ENCODE assay signal across 8 cellular contexts in genomic region chrX:93673056-93673868, GRCh38. TPM values are rescaled to one million over a fixed set of nuclear protein-coding genes. Genes with fewer than 3 reads are reported as not detected.
DNase-seq lines count a peak whose midpoint lies in the region; ATAC-seq, FAIRE-seq and TF ChIP-seq lines count a peak whose summit lies in the region.

NAP1L3 (minus strand) TSS chrX:93673578; CDS start chrX:93673304, 274 bp downstream.

- TF ChIP-seq CTCF in GM06990 (IDR thresholded peaks at IDR 0.05; ENCODE audit: insufficient read depth, low read length, poor library complexity, severe bottlenecking) (no peak), left ventricle myocardium inferior (IDR thresholded peaks at IDR 0.05; ENCODE audit: borderline replicate concordance) (no peak), pancreas (IDR thresholded peaks at IDR 0.05) (no peak)

- H3K27ac ChIP-seq in left ventricle myocardium inferior (replicated peaks) (peak within 1 kb of the TSS; percentile 66), pancreas (no peak within 1 kb of the TSS), thymus (ENCODE audit: low read depth) (no peak within 1 kb of the TSS)

- intact Hi-C loops in left ventricle myocardium inferior (cut with micrococcal nuclease) = no loop called here
- intact Hi-C loops in pancreas (cut with DNase I) = no loop called here

- H3K36me3 ChIP-seq in GM06990 (ENCODE audit: control insufficient read depth, insufficient read depth, low read length) (no peaks in the 10 kb centered on the region), left ventricle myocardium inferior (no peaks in the 10 kb centered on the region), pancreas (no peaks in the 10 kb centered on the region), thymus (ENCODE audit: control insufficient read depth, insufficient read depth) (no peaks in the 10 kb centered on the region)

- no peaks in the 10 kb centered on the region for H3K27me3 ChIP-seq in GM06990 (replicated peaks; ENCODE audit: control insufficient read depth, insufficient read depth, low read length)
- H3K27me3 ChIP-seq in left ventricle myocardium inferior (ENCODE audit: low read depth) = no peaks in the 10 kb centered on the region
- H3K27me3 ChIP-seq in pancreas = peaks cover 0 to 34% (median 13%) of the 10 kb centered on the region in 4 donors
- no peaks in the 10 kb centered on the region for H3K27me3 ChIP-seq in thymus (ENCODE audit: control insufficient read depth, insufficient read depth)

- ATAC-seq in HG03439 (IDR thresholded peaks at IDR 0.05; ENCODE audit: unreplicated experiment) (peak; percentile 71), pancreas (peak; percentile 89 to 96 (median 96)), HG03135 (IDR thresholded peaks at IDR 0.05; ENCODE audit: unreplicated experiment) (no peak)

- 1 to 5% methylated on average over 47 to 51 of the region's 51 CpGs for WGBS in pancreas, 2 donors
- WGBS in thymus = under 1% methylated on average over 51 of the region's 51 CpGs

- H3K4me3 ChIP-seq in GM06990 (replicated peaks; ENCODE audit: low read depth, low read length) = peak within 1 kb of the TSS; percentile 59
- peak within 1 kb of the TSS; percentile 71 for H3K4me3 ChIP-seq in left ventricle myocardium inferior
- peak within 1 kb of the TSS; percentile 19 to 56 (median 34) for H3K4me3 ChIP-seq in pancreas
- peak within 1 kb of the TSS; percentile 48 for H3K4me3 ChIP-seq in thymus (ENCODE audit: low read length)

- peaks cover 8% of the 10 kb centered on the region for H3K4me1 ChIP-seq in left ventricle myocardium inferior
- peaks cover 0 to 6% (median 0%) of the 10 kb centered on the region in 3 donors for H3K4me1 ChIP-seq in pancreas
- H3K4me1 ChIP-seq in thymus (ENCODE audit: control insufficient read depth, insufficient read depth, low read length) = no peaks in the 10 kb centered on the region

- no peak for FAIRE-seq in pancreas (lab: Jason Lieb, UNC)

- no peaks in the 10 kb centered on the region for H3K9me3 ChIP-seq in left ventricle myocardium inferior (replicated peaks)
- H3K9me3 ChIP-seq in pancreas = no peaks in the 10 kb centered on the region
- H3K9me3 ChIP-seq in thymus (ENCODE audit: control insufficient read depth) = no peaks in the 10 kb centered on the region

- DNase-seq in GM06990 (ENCODE audit: extremely low read depth, insufficient read length) (peak; percentile 13), SKM-1 (lab: John Stamatoyannopoulos, UW; ENCODE audit: unreplicated experiment) (peak; percentile 29), amniotic epithelial cell (ENCODE audit: low read depth) (peak; percentile 68), left ventricle myocardium inferior (peak; percentile 47), pancreas (peak; percentile 35 to 72 (median 60))

RNA-seq across cellular contexts. Expression of gene NAP1L3, which starts in this region (rescaled TPM):
- total RNA-seq in left ventricle myocardium inferior (7.0 TPM), pancreas (1 to 10 TPM in 3 of 6 donors, under 1 TPM in 3; 0.28 to 1.6 (median 0.75) TPM)
- polyA plus RNA-seq in pancreas (1 to 10 TPM in 1 of 2 donors, under 1 TPM in 1; 0.49 to 7.8 TPM), thymus (1.6 TPM)

Comparison
In these comparisons a context has a peak if more than half of its experiments do, and no peak if none do; other contexts are left out.
1. DNase-seq: peak in every context shown above with its lines; median percentile 68 in amniotic epithelial cell; 60 in pancreas; 47 in left ventricle myocardium inferior; 29 in SKM-1; 13 in GM06990.